ENCODE assay signal across 1 cellular context in genomic region chr5:178859625-178860521, GRCh38.
A peak's percentile ranks its signal among the peaks of the same experiment; 100 is the strongest.
TF ChIP-seq lines count a peak whose summit lies in the region.

TSS of gene ZNF354B (plus strand) at chr5:178859953. CDS start at chr5:178861048, 1,095 bp downstream.

TF ChIP-seq in HepG2, 621 proteins besides CTCF, POLR2A, EP300 and RAD21 (continued from another document and continues in another):
- TF ChIP-seq MTF2 (CRISPR knock-in tag; IDR thresholded peaks at IDR 0.05; ENCODE audit: borderline replicate concordance) (no peak), TBX2 (CRISPR knock-in tag; IDR thresholded peaks at IDR 0.05; ENCODE audit: borderline replicate concordance) (peak; percentile 76), FOXA3 (CRISPR knock-in tag; IDR thresholded peaks at IDR 0.05) (peak; percentile 56), ZSCAN20 (CRISPR knock-in tag; IDR thresholded peaks at IDR 0.05; ENCODE audit: borderline replicate concordance) (peak; percentile 18; the same call in 1 of the 2 replicates), ATF7-NPFF (CRISPR knock-in tag; IDR thresholded peaks at IDR 0.05; ENCODE audit: low read depth) (peak; percentile 71; the same call in 1 of the 2 replicates), HMG20B (CRISPR knock-in tag; conservative IDR thresholded peaks at IDR 0.05) (no peak), ZBTB40 (IDR thresholded peaks at IDR 0.05) (no peak), ZBTB40 (CRISPR knock-in tag; IDR thresholded peaks at IDR 0.05) (0 out of 2 replicates have a peak, but pooled peaks have one; percentile 37), ZNF639 (CRISPR knock-in tag; conservative IDR thresholded peaks at IDR 0.05) (peak; percentile 79; the same call in 1 of the 2 replicates), ZNF883 (CRISPR knock-in tag; IDR thresholded peaks at IDR 0.05; ENCODE audit: not compliant biosample characterization) (peak; percentile 29), TFDP2 (CRISPR knock-in tag; IDR thresholded peaks at IDR 0.05) (peak; percentile 85), ZNF558 (CRISPR knock-in tag; IDR thresholded peaks at IDR 0.05; ENCODE audit: borderline replicate concordance) (0 out of 2 replicates have a peak, but pooled peaks have one; percentile 65), REPIN1 (CRISPR knock-in tag; IDR thresholded peaks at IDR 0.05; ENCODE audit: borderline replicate concordance, low read depth) (peak; percentile 69), KAT8 (CRISPR knock-in tag; IDR thresholded peaks at IDR 0.05) (peak; percentile 91), ISX (CRISPR knock-in tag; conservative IDR thresholded peaks at IDR 0.05) (no peak)
- TF ChIP-seq, protein P1, sequence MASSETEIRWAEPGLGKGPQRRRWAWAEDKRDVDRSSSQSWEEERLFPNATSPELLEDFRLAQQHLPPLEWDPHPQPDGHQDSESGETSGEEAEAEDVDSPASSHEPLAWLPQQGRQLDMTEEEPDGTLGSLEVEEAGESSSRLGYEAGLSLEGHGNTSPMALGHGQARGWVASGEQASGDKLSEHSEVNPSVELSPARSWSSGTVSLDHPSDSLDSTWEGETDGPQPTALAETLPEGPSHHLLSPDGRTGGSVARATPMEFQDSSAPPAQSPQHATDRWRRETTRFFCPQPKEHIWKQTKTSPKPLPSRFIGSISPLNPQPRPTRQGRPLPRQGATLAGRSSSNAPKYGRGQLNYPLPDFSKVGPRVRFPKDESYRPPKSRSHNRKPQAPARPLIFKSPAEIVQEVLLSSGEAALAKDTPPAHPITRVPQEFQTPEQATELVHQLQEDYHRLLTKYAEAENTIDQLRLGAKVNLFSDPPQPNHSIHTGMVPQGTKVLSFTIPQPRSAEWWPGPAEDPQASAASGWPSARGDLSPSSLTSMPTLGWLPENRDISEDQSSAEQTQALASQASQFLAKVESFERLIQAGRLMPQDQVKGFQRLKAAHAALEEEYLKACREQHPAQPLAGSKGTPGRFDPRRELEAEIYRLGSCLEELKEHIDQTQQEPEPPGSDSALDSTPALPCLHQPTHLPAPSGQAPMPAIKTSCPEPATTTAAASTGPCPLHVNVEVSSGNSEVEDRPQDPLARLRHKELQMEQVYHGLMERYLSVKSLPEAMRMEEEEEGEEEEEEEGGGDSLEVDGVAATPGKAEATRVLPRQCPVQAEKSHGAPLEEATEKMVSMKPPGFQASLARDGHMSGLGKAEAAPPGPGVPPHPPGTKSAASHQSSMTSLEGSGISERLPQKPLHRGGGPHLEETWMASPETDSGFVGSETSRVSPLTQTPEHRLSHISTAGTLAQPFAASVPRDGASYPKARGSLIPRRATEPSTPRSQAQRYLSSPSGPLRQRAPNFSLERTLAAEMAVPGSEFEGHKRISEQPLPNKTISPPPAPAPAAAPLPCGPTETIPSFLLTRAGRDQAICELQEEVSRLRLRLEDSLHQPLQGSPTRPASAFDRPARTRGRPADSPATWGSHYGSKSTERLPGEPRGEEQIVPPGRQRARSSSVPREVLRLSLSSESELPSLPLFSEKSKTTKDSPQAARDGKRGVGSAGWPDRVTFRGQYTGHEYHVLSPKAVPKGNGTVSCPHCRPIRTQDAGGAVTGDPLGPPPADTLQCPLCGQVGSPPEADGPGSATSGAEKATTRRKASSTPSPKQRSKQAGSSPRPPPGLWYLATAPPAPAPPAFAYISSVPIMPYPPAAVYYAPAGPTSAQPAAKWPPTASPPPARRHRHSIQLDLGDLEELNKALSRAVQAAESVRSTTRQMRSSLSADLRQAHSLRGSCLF (CRISPR knock-in tag; IDR thresholded peaks at IDR 0.05; ENCODE audit: borderline replicate concordance): no peak
- TF ChIP-seq, protein P2, sequence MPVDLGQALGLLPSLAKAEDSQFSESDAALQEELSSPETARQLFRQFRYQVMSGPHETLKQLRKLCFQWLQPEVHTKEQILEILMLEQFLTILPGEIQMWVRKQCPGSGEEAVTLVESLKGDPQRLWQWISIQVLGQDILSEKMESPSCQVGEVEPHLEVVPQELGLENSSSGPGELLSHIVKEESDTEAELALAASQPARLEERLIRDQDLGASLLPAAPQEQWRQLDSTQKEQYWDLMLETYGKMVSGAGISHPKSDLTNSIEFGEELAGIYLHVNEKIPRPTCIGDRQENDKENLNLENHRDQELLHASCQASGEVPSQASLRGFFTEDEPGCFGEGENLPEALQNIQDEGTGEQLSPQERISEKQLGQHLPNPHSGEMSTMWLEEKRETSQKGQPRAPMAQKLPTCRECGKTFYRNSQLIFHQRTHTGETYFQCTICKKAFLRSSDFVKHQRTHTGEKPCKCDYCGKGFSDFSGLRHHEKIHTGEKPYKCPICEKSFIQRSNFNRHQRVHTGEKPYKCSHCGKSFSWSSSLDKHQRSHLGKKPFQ (CRISPR knock-in tag; IDR thresholded peaks at IDR 0.05; ENCODE audit: insufficient replicate concordance): no peak
- TF ChIP-seq, protein P3, sequence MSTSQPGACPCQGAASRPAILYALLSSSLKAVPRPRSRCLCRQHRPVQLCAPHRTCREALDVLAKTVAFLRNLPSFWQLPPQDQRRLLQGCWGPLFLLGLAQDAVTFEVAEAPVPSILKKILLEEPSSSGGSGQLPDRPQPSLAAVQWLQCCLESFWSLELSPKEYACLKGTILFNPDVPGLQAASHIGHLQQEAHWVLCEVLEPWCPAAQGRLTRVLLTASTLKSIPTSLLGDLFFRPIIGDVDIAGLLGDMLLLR (CRISPR knock-in tag; IDR thresholded peaks at IDR 0.05): peak; percentile 89
- TF ChIP-seq, protein P4, sequence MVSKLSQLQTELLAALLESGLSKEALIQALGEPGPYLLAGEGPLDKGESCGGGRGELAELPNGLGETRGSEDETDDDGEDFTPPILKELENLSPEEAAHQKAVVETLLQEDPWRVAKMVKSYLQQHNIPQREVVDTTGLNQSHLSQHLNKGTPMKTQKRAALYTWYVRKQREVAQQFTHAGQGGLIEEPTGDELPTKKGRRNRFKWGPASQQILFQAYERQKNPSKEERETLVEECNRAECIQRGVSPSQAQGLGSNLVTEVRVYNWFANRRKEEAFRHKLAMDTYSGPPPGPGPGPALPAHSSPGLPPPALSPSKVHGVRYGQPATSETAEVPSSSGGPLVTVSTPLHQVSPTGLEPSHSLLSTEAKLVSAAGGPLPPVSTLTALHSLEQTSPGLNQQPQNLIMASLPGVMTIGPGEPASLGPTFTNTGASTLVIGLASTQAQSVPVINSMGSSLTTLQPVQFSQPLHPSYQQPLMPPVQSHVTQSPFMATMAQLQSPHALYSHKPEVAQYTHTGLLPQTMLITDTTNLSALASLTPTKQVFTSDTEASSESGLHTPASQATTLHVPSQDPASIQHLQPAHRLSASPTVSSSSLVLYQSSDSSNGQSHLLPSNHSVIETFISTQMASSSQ (IDR thresholded peaks at IDR 0.05; ENCODE audit: low read depth): no peak
- TF ChIP-seq, protein P4 (CRISPR knock-in tag; IDR thresholded peaks at IDR 0.05; ENCODE audit: borderline replicate concordance): peak; percentile 68; the same call in 1 of the 2 replicates
- TF ChIP-seq, protein P5, sequence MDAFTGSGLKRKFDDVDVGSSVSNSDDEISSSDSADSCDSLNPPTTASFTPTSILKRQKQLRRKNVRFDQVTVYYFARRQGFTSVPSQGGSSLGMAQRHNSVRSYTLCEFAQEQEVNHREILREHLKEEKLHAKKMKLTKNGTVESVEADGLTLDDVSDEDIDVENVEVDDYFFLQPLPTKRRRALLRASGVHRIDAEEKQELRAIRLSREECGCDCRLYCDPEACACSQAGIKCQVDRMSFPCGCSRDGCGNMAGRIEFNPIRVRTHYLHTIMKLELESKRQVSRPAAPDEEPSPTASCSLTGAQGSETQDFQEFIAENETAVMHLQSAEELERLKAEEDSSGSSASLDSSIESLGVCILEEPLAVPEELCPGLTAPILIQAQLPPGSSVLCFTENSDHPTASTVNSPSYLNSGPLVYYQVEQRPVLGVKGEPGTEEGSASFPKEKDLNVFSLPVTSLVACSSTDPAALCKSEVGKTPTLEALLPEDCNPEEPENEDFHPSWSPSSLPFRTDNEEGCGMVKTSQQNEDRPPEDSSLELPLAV (CRISPR knock-in tag; conservative IDR thresholded peaks at IDR 0.05; ENCODE audit: low read depth): no peak
- TF ChIP-seq, protein P6, sequence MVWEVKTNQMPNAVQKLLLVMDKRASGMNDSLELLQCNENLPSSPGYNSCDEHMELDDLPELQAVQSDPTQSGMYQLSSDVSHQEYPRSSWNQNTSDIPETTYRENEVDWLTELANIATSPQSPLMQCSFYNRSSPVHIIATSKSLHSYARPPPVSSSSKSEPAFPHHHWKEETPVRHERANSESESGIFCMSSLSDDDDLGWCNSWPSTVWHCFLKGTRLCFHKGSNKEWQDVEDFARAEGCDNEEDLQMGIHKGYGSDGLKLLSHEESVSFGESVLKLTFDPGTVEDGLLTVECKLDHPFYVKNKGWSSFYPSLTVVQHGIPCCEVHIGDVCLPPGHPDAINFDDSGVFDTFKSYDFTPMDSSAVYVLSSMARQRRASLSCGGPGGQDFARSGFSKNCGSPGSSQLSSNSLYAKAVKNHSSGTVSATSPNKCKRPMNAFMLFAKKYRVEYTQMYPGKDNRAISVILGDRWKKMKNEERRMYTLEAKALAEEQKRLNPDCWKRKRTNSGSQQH (CRISPR knock-in tag; IDR thresholded peaks at IDR 0.05; ENCODE audit: low read depth): peak; percentile 52; the same call in 1 of the 2 replicates
